Comparison of ENCODE assay signal across 16 cellular contexts in genomic region chr22:42892156-42892555, GRCh38. TPM values are rescaled to one million over a fixed set of nuclear protein-coding genes. Genes with fewer than 3 reads are reported as not detected.
DNase-seq lines count a peak whose midpoint lies in the region; ATAC-seq and TF ChIP-seq lines count a peak whose summit lies in the region.
"Had no signal": no experiment of that assay in that cellular context is flagged by ENCODE, and none has a peak within 500 bp of the region (broad histone marks: within the 10 kb centered on the region; RNA-seq: fewer than 3 reads in every experiment).

No MANE protein-coding gene starts in this region.

- H3K4me3 Mint-ChIP-seq in activated naive CD4-positive, alpha-beta T cell treated with anti-CD3 and anti-CD28 coated beads, Interleukin-2, amount 10 ng/mL, durations not matched to agents 7 days and 5 days: no peak overlapping the region
- no peak overlapping the region for H3K4me3 Mint-ChIP-seq in activated naive CD4-positive, alpha-beta T cell treated with anti-CD3 and anti-CD28 coated beads for 36 hours
- H3K4me3 Mint-ChIP-seq in natural killer cell: peak overlapping the region; percentile 45

- H3K4me1 Mint-ChIP-seq in activated naive CD4-positive, alpha-beta T cell treated with anti-CD3 and anti-CD28 coated beads, Interleukin-2, amount 10 ng/mL, durations not matched to agents 7 days and 5 days: peaks cover 80% of the 10 kb centered on the region
- peaks cover 40% of the 10 kb centered on the region for H3K4me1 Mint-ChIP-seq in activated naive CD4-positive, alpha-beta T cell treated with anti-CD3 and anti-CD28 coated beads for 36 hours (ENCODE audit: low read depth)
- peaks cover 69 to 84% of the 10 kb centered on the region in 2 donors for H3K4me1 Mint-ChIP-seq in natural killer cell

- peaks cover 13% of the 10 kb centered on the region for H3K36me3 Mint-ChIP-seq in activated naive CD4-positive, alpha-beta T cell treated with anti-CD3 and anti-CD28 coated beads, Interleukin-2, amount 10 ng/mL, durations not matched to agents 7 days and 5 days
- H3K36me3 Mint-ChIP-seq in activated naive CD4-positive, alpha-beta T cell treated with anti-CD3 and anti-CD28 coated beads for 36 hours (ENCODE audit: low read depth): peaks cover 3% of the 10 kb centered on the region
- no peaks in the 10 kb centered on the region for H3K36me3 Mint-ChIP-seq in natural killer cell

- H3K4me3 ChIP-seq in upper lobe of right lung: no peak overlapping the region
- H3K4me3 ChIP-seq: HAP-1 had no signal

- no peaks in the 10 kb centered on the region for H3K27me3 Mint-ChIP-seq in activated naive CD4-positive, alpha-beta T cell treated with anti-CD3 and anti-CD28 coated beads, Interleukin-2, amount 10 ng/mL, durations not matched to agents 7 days and 5 days
- H3K27me3 Mint-ChIP-seq in activated naive CD4-positive, alpha-beta T cell treated with anti-CD3 and anti-CD28 coated beads for 36 hours (ENCODE audit: low read depth): no peaks in the 10 kb centered on the region
- no peaks in the 10 kb centered on the region for H3K27me3 Mint-ChIP-seq in natural killer cell (ENCODE audit: low read depth in 2 of 2)

- CTCF ChIA-PET in activated naive CD4-positive, alpha-beta T cell treated with anti-CD3 and anti-CD28 coated beads, Interleukin-2, amount 10 ng/mL, durations not matched to agents 7 days and 5 days (lab: Charles Lee): no interaction called here
- CTCF ChIA-PET in activated naive CD4-positive, alpha-beta T cell treated with anti-CD3 and anti-CD28 coated beads for 36 hours (lab: Charles Lee): interaction anchor here (0.6 kb wide), 1 partner anchor 132 kb away, joined by 4 read pairs; no protein-coding TSS in a partner anchor

- H3K27ac ChIP-seq in upper lobe of right lung: peak overlapping the region; percentile 72

- H3K27me3 ChIP-seq in upper lobe of right lung: no peaks in the 10 kb centered on the region

- no peaks in the 10 kb centered on the region for H3K9me3 Mint-ChIP-seq in activated naive CD4-positive, alpha-beta T cell treated with anti-CD3 and anti-CD28 coated beads, Interleukin-2, amount 10 ng/mL, durations not matched to agents 7 days and 5 days
- no peaks in the 10 kb centered on the region for H3K9me3 Mint-ChIP-seq in activated naive CD4-positive, alpha-beta T cell treated with anti-CD3 and anti-CD28 coated beads for 36 hours
- no peaks in the 10 kb centered on the region for H3K9me3 Mint-ChIP-seq in natural killer cell

- H3K27ac Mint-ChIP-seq in activated naive CD4-positive, alpha-beta T cell treated with anti-CD3 and anti-CD28 coated beads, Interleukin-2, amount 10 ng/mL, durations not matched to agents 7 days and 5 days: peak overlapping the region; percentile 33
- no peak overlapping the region for H3K27ac Mint-ChIP-seq in activated naive CD4-positive, alpha-beta T cell treated with anti-CD3 and anti-CD28 coated beads for 36 hours
- peak overlapping the region; percentile 91 to 92 for H3K27ac Mint-ChIP-seq in natural killer cell

- peaks cover 53% of the 10 kb centered on the region for H3K4me1 ChIP-seq in upper lobe of right lung

- peak; percentile 13 for ATAC-seq in Right ventricle myocardium superior (ENCODE audit: poor library complexity)
- peak; percentile 58 to 59 (median 58) for ATAC-seq in natural killer cell
- ATAC-seq in upper lobe of right lung: peak; percentile 0
- ATAC-seq in GM18907 (IDR thresholded peaks at IDR 0.05; ENCODE audit: unreplicated experiment): no peak
- ATAC-seq in GM18861 (IDR thresholded peaks at IDR 0.05; ENCODE audit: unreplicated experiment): no peak
- ATAC-seq in GM19395 (IDR thresholded peaks at IDR 0.05; ENCODE audit: unreplicated experiment): no peak
- ATAC-seq: PC-3 had no signal

- no peaks in the 10 kb centered on the region for H3K9me3 ChIP-seq in upper lobe of right lung
- H3K9me3 ChIP-seq: HAP-1, SK-N-SH had no signal

- H3K36me3 ChIP-seq in upper lobe of right lung: peaks cover 27% of the 10 kb centered on the region

- intact Hi-C loops in activated naive CD4-positive, alpha-beta T cell treated with anti-CD3 and anti-CD28 coated beads for 36 hours (cut with micrococcal nuclease): loop anchor here (10.0 kb wide), 2 partner anchors 63 to 193 kb away; partner anchors contain the start of gene TTLL1
- intact Hi-C loops in Right ventricle myocardium superior (cut with DNase I): no loop called here
- intact Hi-C loops in natural killer cell (cut with micrococcal nuclease): loop anchor here (2.0 to 10.0 kb wide), 2 partner anchors 33 to 123 kb away; partner anchors contain the start of gene PACSIN2
- intact Hi-C loops in upper lobe of right lung (cut with DNase I): no loop called here

- TF ChIP-seq CTCF in natural killer cell (IDR thresholded peaks at IDR 0.05) (no peak), upper lobe of right lung (IDR thresholded peaks at IDR 0.05) (no peak)

- DNase-seq in activated naive CD4-positive, alpha-beta T cell treated with anti-CD3 and anti-CD28 coated beads, Interleukin-2, amount 10 ng/mL, durations not matched to agents 7 days and 5 days: no peak
- no peak for DNase-seq in activated naive CD4-positive, alpha-beta T cell treated with anti-CD3 and anti-CD28 coated beads for 36 hours
- DNase-seq in Right ventricle myocardium superior: no peak
- no peak for DNase-seq in natural killer cell
- DNase-seq in upper lobe of right lung: no peak
- DNase-seq: amygdala, EL, glutamatergic neuron, NCI-H2081 treated with DMSO at 0.1 percent for 48 hours, NCI-H524 treated with DMSO at 0.1 percent for 48 hours, PC-3, SK-N-SH had no signal

RNA-seq across cellular contexts. Expression of gene ARFGAP3, which starts 35.1 kb away (rescaled TPM):
- total RNA-seq in activated naive CD4-positive, alpha-beta T cell treated with anti-CD3 and anti-CD28 coated beads for 36 hours: 10 to 100 TPM; 25.6 to 28.6 TPM
- total RNA-seq in Right ventricle myocardium superior (22.4 TPM), natural killer cell (10 to 100 TPM; 46.3 to 58.0 (median 53.8) TPM), upper lobe of right lung (53.7 TPM)

Comparison
In these comparisons a context has a peak if more than half of its experiments do, and no peak if none do; other contexts are left out.
1. ATAC-seq: peak in Right ventricle myocardium superior (single experiment), natural killer cell (3 of 3) and upper lobe of right lung (single experiment); none in GM18907 (single experiment), GM18861 (single experiment) and GM19395 (single experiment).
2. intact Hi-C loops: an anchor here in activated naive CD4-positive, alpha-beta T cell treated with anti-CD3 and anti-CD28 coated beads for 36 hours (10.0 kb wide) and natural killer cell (2.0 to 10.0 kb wide); none called in Right ventricle myocardium superior and upper lobe of right lung.